ENCODE assay signal across 18 cellular contexts in genomic region chr3:65992106-65992505, GRCh38. TPM values are rescaled to one million over a fixed set of nuclear protein-coding genes. Genes with fewer than 3 reads are reported as not detected.
"Had no signal": no experiment of that assay in that cellular context is flagged by ENCODE, and none has a peak within 500 bp of the region (broad histone marks: within the 10 kb centered on the region; RNA-seq: fewer than 3 reads in every experiment).

No MANE protein-coding gene starts in this region.

- H3K36me3 ChIP-seq: cardiac muscle cell, tibial nerve had no signal

- H3K36me3 Mint-ChIP-seq: immature natural killer cell; naive thymus-derived CD4-positive, alpha-beta T cell; T-cell had no signal

- H3K4me1 Mint-ChIP-seq: activated CD4-positive, alpha-beta T cell treated with anti-CD3 and anti-CD28 coated beads, Interleukin-2, amount 10 ng/mL, durations not matched to agents 7 days and 5 days; immature natural killer cell; naive thymus-derived CD4-positive, alpha-beta T cell; T-cell had no signal

- H3K4me3 Mint-ChIP-seq: activated CD4-positive, alpha-beta T cell treated with anti-CD3 and anti-CD28 coated beads, Interleukin-2, amount 10 ng/mL, durations not matched to agents 7 days and 5 days; immature natural killer cell; naive thymus-derived CD4-positive, alpha-beta T cell; T-cell had no signal

- H3K27ac Mint-ChIP-seq: activated CD4-positive, alpha-beta T cell treated with anti-CD3 and anti-CD28 coated beads, Interleukin-2, amount 10 ng/mL, durations not matched to agents 7 days and 5 days; immature natural killer cell; naive thymus-derived CD4-positive, alpha-beta T cell; T-cell had no signal

- DNase-seq: activated CD4-positive, alpha-beta T cell treated with anti-CD3 and anti-CD28 coated beads, Interleukin-2, amount 10 ng/mL, durations not matched to agents 7 days and 5 days; activated CD4-positive, CD25-positive, alpha-beta regulatory T cell; activated naive CD4-positive, alpha-beta T cell treated with anti-CD3 and anti-CD28 coated beads, Interleukin-2, amount 50 U/mL, for 16 hours; activated T-cell treated with anti-CD3 and anti-CD28 coated beads for 4 hours; anterior cingulate cortex; effector memory CD4-positive, alpha-beta T cell; glutamatergic neuron; immature natural killer cell; left colon; naive thymus-derived CD4-positive, alpha-beta T cell; retina; T-cell had no signal

- H3K27ac ChIP-seq: cardiac muscle cell, coronary artery, parathyroid adenoma, tibial nerve had no signal

- H3K27me3 ChIP-seq: cardiac muscle cell, tibial nerve had no signal

- H2AFZ ChIP-seq: parathyroid adenoma had no signal

- H3K9me3 ChIP-seq: tibial nerve had no signal

- H3K9me3 Mint-ChIP-seq: activated CD4-positive, alpha-beta T cell treated with anti-CD3 and anti-CD28 coated beads, Interleukin-2, amount 10 ng/mL, durations not matched to agents 7 days and 5 days had no signal

- ATAC-seq: left colon; naive thymus-derived CD4-positive, alpha-beta T cell; T-cell had no signal

- H3K4me3 ChIP-seq: cardiac muscle cell, coronary artery, lung, tibial nerve had no signal

- H3K9ac ChIP-seq: parathyroid adenoma had no signal

- H3K27me3 Mint-ChIP-seq: activated CD4-positive, alpha-beta T cell treated with anti-CD3 and anti-CD28 coated beads, Interleukin-2, amount 10 ng/mL, durations not matched to agents 7 days and 5 days had no signal

- H3K4me1 ChIP-seq: tibial nerve had no signal

RNA-seq across cellular contexts. Expression of gene MAGI1, which starts 46.6 kb away (rescaled TPM):
- total RNA-seq: mononuclear cell had no signal
- polyA plus RNA-seq: immature natural killer cell; naive thymus-derived CD4-positive, alpha-beta T cell had no signal
